ENCODE assay signal across 1 cellular context in the genomic region with DNA sequence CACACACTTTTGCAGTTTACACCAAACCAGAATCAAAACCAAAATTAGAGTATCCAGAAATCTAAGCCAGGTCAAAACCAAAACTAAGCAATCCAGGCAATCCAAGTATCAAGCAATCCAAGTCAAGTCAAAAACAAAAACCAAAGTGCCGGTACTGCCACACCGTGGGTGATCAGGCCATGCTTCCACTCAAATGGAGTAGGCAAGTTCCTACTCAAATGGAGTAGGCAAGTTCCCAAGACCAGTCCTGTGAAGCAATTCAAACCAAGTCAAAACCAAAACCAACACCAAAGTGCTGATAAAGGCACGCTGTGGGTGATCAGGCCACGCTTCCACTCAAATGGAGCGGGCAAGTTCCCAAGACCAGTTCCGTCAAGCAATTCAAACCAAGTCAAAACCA.
TF ChIP-seq lines count a peak whose summit lies in the region.

No MANE protein-coding gene starts in this region.

TF ChIP-seq in A549, 52 proteins besides CTCF, POLR2A, EP300 and RAD21 (continued from another document):
- TF ChIP-seq MAZ (IDR thresholded peaks at IDR 0.05; ENCODE audit: borderline replicate concordance, low read depth, low read length), result no peak
- no peak for TF ChIP-seq FOSB (CRISPR knock-in tag; IDR thresholded peaks at IDR 0.05)
- TF ChIP-seq KDM5A (IDR thresholded peaks at IDR 0.05), result no peak
- no peak for TF ChIP-seq ZNF302 (CRISPR knock-in tag; IDR thresholded peaks at IDR 0.05)
- TF ChIP-seq EHMT2 (IDR thresholded peaks at IDR 0.05; ENCODE audit: low read depth), result no peak
- TF ChIP-seq, protein P1, sequence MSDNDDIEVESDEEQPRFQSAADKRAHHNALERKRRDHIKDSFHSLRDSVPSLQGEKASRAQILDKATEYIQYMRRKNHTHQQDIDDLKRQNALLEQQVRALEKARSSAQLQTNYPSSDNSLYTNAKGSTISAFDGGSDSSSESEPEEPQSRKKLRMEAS (IDR thresholded peaks at IDR 0.05), result no peak
- no peak for TF ChIP-seq JUN (IDR thresholded peaks at IDR 0.05)
- TF ChIP-seq KDM1A (IDR thresholded peaks at IDR 0.05; ENCODE audit: low read depth), result no peak
- TF ChIP-seq, protein P2, sequence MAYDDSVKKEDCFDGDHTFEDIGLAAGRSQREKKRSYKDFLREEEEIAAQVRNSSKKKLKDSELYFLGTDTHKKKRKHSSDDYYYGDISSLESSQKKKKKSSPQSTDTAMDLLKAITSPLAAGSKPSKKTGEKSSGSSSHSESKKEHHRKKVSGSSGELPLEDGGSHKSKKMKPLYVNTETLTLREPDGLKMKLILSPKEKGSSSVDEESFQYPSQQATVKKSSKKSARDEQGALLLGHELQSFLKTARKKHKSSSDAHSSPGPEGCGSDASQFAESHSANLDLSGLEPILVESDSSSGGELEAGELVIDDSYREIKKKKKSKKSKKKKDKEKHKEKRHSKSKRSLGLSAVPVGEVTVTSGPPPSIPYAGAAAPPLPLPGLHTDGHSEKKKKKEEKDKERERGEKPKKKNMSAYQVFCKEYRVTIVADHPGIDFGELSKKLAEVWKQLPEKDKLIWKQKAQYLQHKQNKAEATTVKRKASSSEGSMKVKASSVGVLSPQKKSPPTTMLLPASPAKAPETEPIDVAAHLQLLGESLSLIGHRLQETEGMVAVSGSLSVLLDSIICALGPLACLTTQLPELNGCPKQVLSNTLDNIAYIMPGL (CRISPR knock-in tag; IDR thresholded peaks at IDR 0.05; ENCODE audit: borderline replicate concordance), result no peak
- TF ChIP-seq HOXA7 (CRISPR knock-in tag; IDR thresholded peaks at IDR 0.05), result no peak
- TF ChIP-seq PHF8 (IDR thresholded peaks at IDR 0.05; ENCODE audit: borderline replicate concordance, low read depth), result no peak
